22 cellular contexts compared by ENCODE assay signal in the genomic region with DNA sequence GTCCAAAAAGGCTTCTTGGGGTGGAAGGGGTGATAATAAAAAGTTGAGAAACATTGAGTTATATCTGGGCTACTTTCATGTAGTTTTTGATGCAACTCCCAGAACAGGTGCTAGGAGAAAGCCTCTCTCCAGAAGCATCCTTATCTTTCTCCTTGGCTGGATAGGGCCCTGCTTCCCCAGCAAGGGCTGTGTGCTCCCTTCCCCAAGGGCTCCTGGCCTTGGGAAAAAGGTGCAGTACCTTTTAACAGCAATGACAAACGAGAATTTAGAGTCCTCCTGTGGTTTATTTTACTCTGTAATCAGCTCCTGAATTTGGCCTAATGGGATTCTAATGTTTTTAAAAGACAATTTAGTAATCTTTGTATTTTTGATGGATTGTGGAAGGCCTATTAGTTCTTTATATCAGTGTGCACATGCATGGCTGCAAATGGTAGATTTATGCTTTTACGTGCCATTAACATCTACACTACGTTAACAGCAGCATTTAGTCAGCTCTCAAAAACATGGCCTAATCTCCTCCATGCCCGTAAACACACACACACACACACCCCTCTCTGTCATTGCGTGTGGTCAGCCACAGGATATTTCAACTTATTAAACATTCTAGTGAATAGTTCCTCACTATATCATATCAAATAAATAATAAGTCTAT.
DNase-seq lines count a peak whose midpoint lies in the region; ATAC-seq and TF ChIP-seq lines count a peak whose summit lies in the region.
"Had no signal": no experiment of that assay in that cellular context is flagged by ENCODE, and none has a peak within 500 bp of the region (broad histone marks: within the 10 kb centered on the region; RNA-seq: fewer than 3 reads in every experiment).

No MANE protein-coding gene starts in this region.

- no peak overlapping the region for H3K4me2 ChIP-seq in SK-N-SH

- WGBS in SK-N-SH (ENCODE audit: low lambda C conversion rate), result 46% methylated on average over 5 of the region's 5 CpGs

- DNase-seq in NCI-H1417 (lab: John Stamatoyannopoulos, UW) (peak in 2 of 3 experiments; percentile 60 to 80), NCI-H1417 treated with DMSO at 0.1 percent for 48 hours (lab: John Stamatoyannopoulos, UW) (no peak), NCI-H1436 (lab: John Stamatoyannopoulos, UW) (peak; percentile 24), SK-N-SH (peak; percentile 61), kidney glomerular epithelial cell (lab: John Stamatoyannopoulos, UW) (no peak)
- DNase-seq in activated CD4-positive, alpha-beta T cell treated with anti-CD3 and anti-CD28 coated beads, Interleukin-2, amount 50 U/mL, for 1 hour, result no peak
- DNase-seq in activated CD8-positive, alpha-beta memory T cell treated with anti-CD3 and anti-CD28 coated beads, Interleukin-2, amount 50 U/mL, for 48 hours, result no peak
- DNase-seq: C1 segment of cervical spinal cord; Calu3; CD8-positive, alpha-beta T cell; DMS153; EL; GF-D8; MG63; NCI-H146; NCI-H748 treated with DMSO at 0.1 percent for 48 hours; SIG-M5 had no signal

- no peaks in the 10 kb centered on the region for H4K20me1 ChIP-seq in SK-N-SH (ENCODE audit: insufficient read depth)

- H3K9me2 ChIP-seq in SK-N-SH, result no peaks in the 10 kb centered on the region

- POLR2A ChIA-PET in SK-N-SH (lab: Yijun Ruan, JAX), result no interaction called here

- ATAC-seq in HG02885 (IDR thresholded peaks at IDR 0.05; ENCODE audit: poor library complexity, unreplicated experiment), result no peak
- ATAC-seq: CD8-positive, alpha-beta T cell; HCT116; K562; Panc1 had no signal

- no peak for TF ChIP-seq CTCF in SK-N-SH (IDR thresholded peaks at IDR 0.05)

- H3K4me1 ChIP-seq in SK-N-SH (ENCODE audit: control insufficient read depth in 1 of 2, insufficient read depth in 2 of 2, low read depth in 1 of 2, low read length in 1 of 2), result peaks cover 0 to 14% of the 10 kb centered on the region in 2 experiments; a peak in 1 of 4 replicates

- H3K36me3 ChIP-seq in SK-N-SH (replicated peaks in 1 of 2; ENCODE audit: control insufficient read depth in 1 of 2, insufficient read depth in 2 of 2, low read length in 1 of 2), result no peaks in the 10 kb centered on the region
- H3K36me3 ChIP-seq: MG63 had no signal

- CTCF ChIA-PET in SK-N-SH (lab: Yijun Ruan, JAX), result interaction anchor here (0.8 to 2.1 kb wide), 4 partner anchors 11 to 372 kb away, joined by 3 to 7 read pairs (median 4); no protein-coding TSS in a partner anchor

- H3K9me3 ChIP-seq in SK-N-SH, result no peaks in the 10 kb centered on the region
- H3K9me3 ChIP-seq: MG63 had no signal

- no peak overlapping the region for H3K4me3 ChIP-seq in SK-N-SH (ENCODE audit: low read depth in 2 of 2, low read length in 1 of 2)
- H3K4me3 ChIP-seq: K562, MG63 had no signal

- H3K27me3 ChIP-seq in SK-N-SH (ENCODE audit: insufficient read depth), result no peaks in the 10 kb centered on the region
- H3K27me3 ChIP-seq: MG63 had no signal

- 0 out of 2 replicates have a peak, but pooled peaks have one; percentile 8 for TF ChIP-seq RAD21 in SK-N-SH (IDR thresholded peaks at IDR 0.05; ENCODE audit: low read length)

- H3K79me2 ChIP-seq in SK-N-SH (ENCODE audit: insufficient read depth), result no peaks in the 10 kb centered on the region

- no peak overlapping the region for H2AFZ ChIP-seq in SK-N-SH (ENCODE audit: low read depth)

- H3F3A ChIP-seq in SK-N-SH (replicated peaks; ENCODE audit: insufficient read depth), result no peaks in the 10 kb centered on the region

- no peak overlapping the region for H3K9ac ChIP-seq in SK-N-SH

- no peak; a peak in 1 of 4 replicates for TF ChIP-seq EP300 in SK-N-SH (IDR thresholded peaks at IDR 0.05; ENCODE audit: borderline replicate concordance in 1 of 2, low read depth in 1 of 2, low read length in 1 of 2)

- H3K27ac ChIP-seq in SK-N-SH (ENCODE audit: low read depth in 2 of 2, low read length in 1 of 2), result peak overlapping the region in 1 of 2 experiments; percentile 83; a peak in 2 of 4 replicates
- H3K27ac ChIP-seq: 22Rv1 had no signal

TF ChIP-seq in SK-N-SH, 30 proteins besides CTCF, POLR2A, EP300 and RAD21:
- no peak for TF ChIP-seq MEF2A (IDR thresholded peaks at IDR 0.05; ENCODE audit: borderline replicate concordance, low read depth)
- TF ChIP-seq RCOR1 (IDR thresholded peaks at IDR 0.05; ENCODE audit: low read length), result 0 out of 2 replicates have a peak, but pooled peaks have one; percentile 18
- no peak for TF ChIP-seq USF1 (IDR thresholded peaks at IDR 0.05; ENCODE audit: borderline replicate concordance, low read depth)
- 0 out of 2 replicates have a peak, but pooled peaks have one; percentile 39 for TF ChIP-seq FOXJ3 (CRISPR knock-in tag; IDR thresholded peaks at IDR 0.05)
- TF ChIP-seq GATA2 (CRISPR knock-in tag; IDR thresholded peaks at IDR 0.05), result peak; percentile 73
- TF ChIP-seq CHD2 (IDR thresholded peaks at IDR 0.05; ENCODE audit: low read length, partially characterized antibody), result peak; percentile 12
- TF ChIP-seq MXI1 (IDR thresholded peaks at IDR 0.05; ENCODE audit: low read depth, low read length), result peak; percentile 74; the same call in 1 of the 2 replicates
- no peak for TF ChIP-seq TEAD4 (IDR thresholded peaks at IDR 0.05; ENCODE audit: borderline replicate concordance, insufficient read depth)
- no peak for TF ChIP-seq REST (IDR thresholded peaks at IDR 0.05; ENCODE audit: low read depth, low read length)
- TF ChIP-seq ZBTB33 (IDR thresholded peaks at IDR 0.05; ENCODE audit: borderline replicate concordance, low read depth), result no peak
- TF ChIP-seq EZH2phosphoT487 (IDR thresholded peaks at IDR 0.05; ENCODE audit: borderline replicate concordance, low read depth), result no peak
- TF ChIP-seq, protein P1, sequence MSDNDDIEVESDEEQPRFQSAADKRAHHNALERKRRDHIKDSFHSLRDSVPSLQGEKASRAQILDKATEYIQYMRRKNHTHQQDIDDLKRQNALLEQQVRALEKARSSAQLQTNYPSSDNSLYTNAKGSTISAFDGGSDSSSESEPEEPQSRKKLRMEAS (IDR thresholded peaks at IDR 0.05; ENCODE audit: low read depth), result no peak
TF ChIP-seq in SK-N-SH: peak in this region for 5.

Comparison
In these comparisons a context has a peak if more than half of its experiments do, and no peak if none do; other contexts are left out.
1. DNase-seq: peak in NCI-H1417 (2 of 3), NCI-H1436 (single experiment) and SK-N-SH (single experiment); none in NCI-H1417 treated with DMSO at 0.1 percent for 48 hours (single experiment), activated CD4-positive, alpha-beta T cell treated with anti-CD3 and anti-CD28 coated beads, Interleukin-2, amount 50 U/mL, for 1 hour (single experiment), activated CD8-positive, alpha-beta memory T cell treated with anti-CD3 and anti-CD28 coated beads, Interleukin-2, amount 50 U/mL, for 48 hours (single experiment) and kidney glomerular epithelial cell (single experiment).